23 cellular contexts compared by ENCODE assay signal in genomic region chr3:152096280-152096679, GRCh38.
"Had no signal": no experiment of that assay in that cellular context is flagged by ENCODE, and none has a peak within 500 bp of the region (broad histone marks: within the 10 kb centered on the region; RNA-seq: fewer than 3 reads in every experiment).

No MANE protein-coding gene starts in this region.

- DNase-seq: activated CD4-positive, alpha-beta T cell treated with anti-CD3 and anti-CD28 coated beads, Interleukin-2, amount 10 ng/mL, durations not matched to agents 7 days and 5 days; activated CD8-positive, alpha-beta memory T cell treated with anti-CD3 and anti-CD28 coated beads, Interleukin-2, amount 50 U/mL, for 4 hours; activated naive CD4-positive, alpha-beta T cell treated with anti-CD3 and anti-CD28 coated beads, Interleukin-2, amount 10 ng/mL, durations not matched to agents 7 days and 5 days; activated naive CD8-positive, alpha-beta T cell treated with anti-CD3 and anti-CD28 coated beads, Interleukin-2, amount 50 U/mL, for 24 hours; activated T-cell treated with anti-CD3 and anti-CD28 coated beads, Interleukin-2, amount 50 U/mL, for 4 hours; anterior cingulate cortex; brain microvascular endothelial cell; heart left ventricle; kidney glomerular epithelial cell; left ventricle myocardium inferior; mammary epithelial cell; psoas muscle; stimulated activated CD4-positive, alpha-beta T cell treated with anti-CD3 and anti-CD28 coated beads, Interleukin-4, amount 100 ng/mL, for 24 hours; stomach; T-cell; testis had no signal

- FAIRE-seq: frontal cortex, urothelium cell line had no signal

- ATAC-seq: activated naive CD8-positive, alpha-beta T cell treated with anti-CD3 and anti-CD28 coated beads, Interleukin-2, amount 50 U/mL, for 24 hours; activated T-cell treated with anti-CD3 and anti-CD28 coated beads, Interleukin-2, amount 50 U/mL, for 4 hours; heart left ventricle; psoas muscle; sciatic nerve; stimulated activated effector memory CD8-positive, alpha-beta T cell treated with anti-CD3 and anti-CD28 coated beads, Interleukin-12 subunit alpha, Interleukin-12 subunit beta, amount 100 ng/mL, for 72 hours; T-cell had no signal

- H3K27ac Mint-ChIP-seq: activated CD4-positive, alpha-beta T cell treated with anti-CD3 and anti-CD28 coated beads, Interleukin-2, amount 10 ng/mL, durations not matched to agents 7 days and 5 days; activated naive CD4-positive, alpha-beta T cell treated with anti-CD3 and anti-CD28 coated beads, Interleukin-2, amount 10 ng/mL, durations not matched to agents 7 days and 5 days; activated naive CD8-positive, alpha-beta T cell treated with anti-CD3 and anti-CD28 coated beads, Interleukin-2, amount 50 U/mL, for 24 hours; stimulated activated effector memory CD8-positive, alpha-beta T cell treated with anti-CD3 and anti-CD28 coated beads, Interleukin-12 subunit alpha, Interleukin-12 subunit beta, amount 100 ng/mL, for 72 hours; T-cell had no signal

- H3K4me1 Mint-ChIP-seq: activated naive CD8-positive, alpha-beta T cell treated with anti-CD3 and anti-CD28 coated beads, Interleukin-2, amount 50 U/mL, for 24 hours; neural crest cell; stimulated activated effector memory CD8-positive, alpha-beta T cell treated with anti-CD3 and anti-CD28 coated beads, Interleukin-12 subunit alpha, Interleukin-12 subunit beta, amount 100 ng/mL, for 72 hours had no signal

- H3K27me3 ChIP-seq: brain microvascular endothelial cell, heart left ventricle, stomach, testis had no signal

- H3K36me3 ChIP-seq: brain microvascular endothelial cell, heart left ventricle, left ventricle myocardium inferior, stomach had no signal

- H3K9me3 Mint-ChIP-seq: activated naive CD4-positive, alpha-beta T cell treated with anti-CD3 and anti-CD28 coated beads, Interleukin-2, amount 10 ng/mL, durations not matched to agents 7 days and 5 days; activated T-cell treated with anti-CD3 and anti-CD28 coated beads, Interleukin-2, amount 50 U/mL, for 4 hours; central memory CD8-positive, alpha-beta T cell; neural crest cell; stimulated activated effector memory CD8-positive, alpha-beta T cell treated with anti-CD3 and anti-CD28 coated beads, Interleukin-12 subunit alpha, Interleukin-12 subunit beta, amount 100 ng/mL, for 72 hours had no signal

- H3K36me3 Mint-ChIP-seq: activated naive CD4-positive, alpha-beta T cell treated with anti-CD3 and anti-CD28 coated beads, Interleukin-2, amount 10 ng/mL, durations not matched to agents 7 days and 5 days; stimulated activated effector memory CD8-positive, alpha-beta T cell treated with anti-CD3 and anti-CD28 coated beads, Interleukin-12 subunit alpha, Interleukin-12 subunit beta, amount 100 ng/mL, for 72 hours; T-cell had no signal

- H3K27me3 Mint-ChIP-seq: activated naive CD8-positive, alpha-beta T cell treated with anti-CD3 and anti-CD28 coated beads, Interleukin-2, amount 50 U/mL, for 24 hours; T-cell had no signal

- H3K4me1 ChIP-seq: heart left ventricle, left ventricle myocardium inferior, psoas muscle, testis had no signal

- H3K4me3 Mint-ChIP-seq: activated CD4-positive, alpha-beta T cell treated with anti-CD3 and anti-CD28 coated beads, Interleukin-2, amount 10 ng/mL, durations not matched to agents 7 days and 5 days; activated naive CD4-positive, alpha-beta T cell treated with anti-CD3 and anti-CD28 coated beads, Interleukin-2, amount 10 ng/mL, durations not matched to agents 7 days and 5 days; activated naive CD8-positive, alpha-beta T cell treated with anti-CD3 and anti-CD28 coated beads, Interleukin-2, amount 50 U/mL, for 24 hours; activated T-cell treated with anti-CD3 and anti-CD28 coated beads, Interleukin-2, amount 50 U/mL, for 4 hours; central memory CD8-positive, alpha-beta T cell; neural crest cell; stimulated activated effector memory CD8-positive, alpha-beta T cell treated with anti-CD3 and anti-CD28 coated beads, Interleukin-12 subunit alpha, Interleukin-12 subunit beta, amount 100 ng/mL, for 72 hours; T-cell had no signal

- H3K9me3 ChIP-seq: heart left ventricle, left ventricle myocardium inferior, stomach, testis had no signal

- H3K27ac ChIP-seq: brain microvascular endothelial cell, coronary artery, left ventricle myocardium inferior, psoas muscle, testis had no signal

- H3K4me3 ChIP-seq: coronary artery, heart left ventricle, left ventricle myocardium inferior, psoas muscle, stomach, testis had no signal
